8 cellular contexts compared by ENCODE assay signal in the genomic region with DNA sequence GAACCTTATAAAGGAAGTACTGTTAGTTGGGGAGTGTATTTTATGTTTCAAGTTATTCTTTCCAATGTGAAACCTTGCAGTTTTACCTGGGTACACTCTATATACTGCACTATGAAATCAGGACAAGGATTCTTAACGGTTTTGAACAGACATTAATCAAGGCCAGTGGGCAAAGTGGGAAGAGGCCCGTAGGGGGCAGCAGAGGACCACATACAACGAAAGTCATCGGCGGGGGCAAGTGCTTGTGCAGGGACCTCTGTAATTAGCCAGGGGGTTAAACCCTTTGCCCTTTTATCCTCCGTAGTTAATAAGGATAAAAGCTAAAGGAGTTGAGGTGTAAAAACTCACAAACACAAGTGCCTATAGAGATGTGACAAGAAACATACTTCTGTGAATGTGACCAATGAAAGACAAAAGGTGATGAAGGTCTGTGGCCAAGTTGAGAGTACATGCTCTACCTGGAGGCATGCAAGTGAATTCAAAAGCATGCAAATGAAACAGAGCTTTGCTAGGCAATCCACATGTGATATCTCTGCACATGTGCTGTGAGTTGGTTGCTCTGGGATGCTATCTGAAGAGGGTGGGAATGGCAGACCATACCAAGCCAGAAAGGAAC.
DNase-seq lines count a peak whose midpoint lies in the region; ATAC-seq and TF ChIP-seq lines count a peak whose summit lies in the region.

No MANE protein-coding gene starts in this region.

- no peaks in the 10 kb centered on the region for H3K27me3 ChIP-seq in lung (ENCODE audit: control insufficient read depth, insufficient read depth)

- DNase-seq in NK-92 treated with Interleukin-12 subunit alpha and Interleukin-12 subunit beta, amount 100 ng/mL, for 24 hours (lab: John Stamatoyannopoulos, UW), result peak; percentile 44
- DNase-seq in NK-92 (lab: John Stamatoyannopoulos, UW; ENCODE audit: unreplicated experiment), result no peak
- peak; percentile 43 for DNase-seq in NCI-H1105 treated with DMSO at 0.1 percent for 48 hours (lab: John Stamatoyannopoulos, UW)
- peak; percentile 44 for DNase-seq in activated B cell treated with CpG ODN at 0.5 μM for 24 hours
- DNase-seq in dermis blood vessel endothelial cell, result peak; percentile 50
- peak; percentile 34 for DNase-seq in lung (ENCODE audit: low spot score)
- DNase-seq in stimulated activated CD8-positive, alpha-beta memory T cell treated with anti-CD3 and anti-CD28 coated beads, Interleukin-4, amount 100 ng/mL, for 24 hours (ENCODE audit: low read depth), result peak; percentile 42

- ATAC-seq in HG02678 (IDR thresholded peaks at IDR 0.05; ENCODE audit: unreplicated experiment) (peak; percentile 91), activated B cell treated with CpG ODN at 0.5 μM for 24 hours (ENCODE audit: low read depth) (peak; percentile 76), lung (ENCODE audit: insufficient read depth, low FRiP score) (peak; percentile 58)

- H3K36me3 Mint-ChIP-seq in activated B cell treated with CpG ODN at 0.5 μM for 24 hours (ENCODE audit: low read depth), result no peaks in the 10 kb centered on the region

- TF ChIP-seq CTCF in activated B cell treated with CpG ODN at 0.5 μM for 24 hours (IDR thresholded peaks at IDR 0.05) (peak; percentile 61), lung (IDR thresholded peaks at IDR 0.05; ENCODE audit: control extremely low read depth, extremely low read depth) (peak; percentile 16)

- POLR2A ChIA-PET in activated B cell treated with CpG ODN at 0.5 μM for 24 hours (lab: Charles Lee), result no interaction called here

- H3K4me1 Mint-ChIP-seq in activated B cell treated with CpG ODN at 0.5 μM for 24 hours, result no peaks in the 10 kb centered on the region

- H3K36me3 ChIP-seq in lung (ENCODE audit: control insufficient read depth in 2 of 2, insufficient read depth in 2 of 2, low read length in 2 of 2), result no peaks in the 10 kb centered on the region

- 3 to 11% methylated on average over 6 of the region's 6 CpGs for WGBS in lung, 2 donors

- intact Hi-C loops in activated B cell treated with CpG ODN at 0.5 μM for 24 hours (cut with micrococcal nuclease), result loop anchor here (1.0 to 5.0 kb wide), 8 partner anchors 236 to 1564 kb away; no protein-coding TSS in a partner anchor

- no peaks in the 10 kb centered on the region for H3K4me1 ChIP-seq in lung (ENCODE audit: control insufficient read depth in 2 of 2, insufficient read depth in 2 of 2, low read length in 2 of 2)

- no peaks in the 10 kb centered on the region for H3K9me3 ChIP-seq in lung (ENCODE audit: control insufficient read depth in 2 of 2, insufficient read depth in 1 of 2, low read length in 1 of 2)

- H3K4me3 ChIP-seq in lung, result no peak overlapping the region

- no peaks in the 10 kb centered on the region for H3K9me3 Mint-ChIP-seq in activated B cell treated with CpG ODN at 0.5 μM for 24 hours

- CTCF ChIA-PET in activated B cell treated with CpG ODN at 0.5 μM for 24 hours (lab: Charles Lee), result interaction anchor here (1.0 to 1.6 kb wide), 3 partner anchors 236 to 1564 kb away, joined by 3 to 5 read pairs (median 3); no protein-coding TSS in a partner anchor

- no peak overlapping the region for H3K27ac Mint-ChIP-seq in activated B cell treated with CpG ODN at 0.5 μM for 24 hours

- H3K27me3 Mint-ChIP-seq in activated B cell treated with CpG ODN at 0.5 μM for 24 hours, result no peaks in the 10 kb centered on the region

- no peak overlapping the region for H3K27ac ChIP-seq in lung (ENCODE audit: low read depth in 1 of 2, low read length in 1 of 2)

- H3K4me3 Mint-ChIP-seq in activated B cell treated with CpG ODN at 0.5 μM for 24 hours, result no peak overlapping the region
